In the genomic region with DNA sequence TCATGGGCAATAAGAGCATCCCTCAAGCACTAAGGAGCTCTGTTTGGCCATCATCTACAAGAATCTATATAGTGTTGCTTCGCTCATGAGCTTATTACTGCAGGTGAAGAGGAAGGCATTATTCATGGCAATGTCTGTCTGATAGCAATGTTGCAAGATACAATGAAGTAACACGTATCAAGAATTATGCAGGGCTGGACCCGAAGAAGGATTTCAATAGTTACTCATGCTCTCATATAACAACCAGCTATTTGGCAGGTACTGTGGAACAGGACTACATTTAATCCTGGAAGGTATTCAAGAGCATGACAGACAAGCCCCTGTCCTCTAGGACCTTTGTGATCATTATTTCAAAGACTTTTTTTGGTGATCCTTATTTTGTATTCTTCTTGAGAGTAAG, we compare ENCODE assay signal across 14 cellular contexts.
DNase-seq lines count a peak whose midpoint lies in the region; ATAC-seq, FAIRE-seq and TF ChIP-seq lines count a peak whose summit lies in the region.
"Had no signal": no experiment of that assay in that cellular context is flagged by ENCODE, and none has a peak within 500 bp of the region (broad histone marks: within the 10 kb centered on the region; RNA-seq: fewer than 3 reads in every experiment).

No MANE protein-coding gene starts in this region.

- FAIRE-seq in GM18507 (lab: Jason Lieb, UNC): peak; percentile 39
- FAIRE-seq: H1 had no signal

- DNase-seq in GM18507 (ENCODE audit: extremely low spot score, insufficient read length, low read depth) (no peak), RWPE2 (ENCODE audit: low spot score) (no peak), epithelial cell of prostate (ENCODE audit: low read depth, low spot score) (peak; percentile 5), psoas muscle (no peak), A673 (ENCODE audit: low spot score) (no peak)
- DNase-seq: AML-193, DMS53, GF-D8 had no signal

- TF ChIP-seq CTCF in RWPE2 (IDR thresholded peaks at IDR 0.05; ENCODE audit: poor library complexity, severe bottlenecking): no peak
- TF ChIP-seq CTCF in psoas muscle (IDR thresholded peaks at IDR 0.05): no peak
- no peak for TF ChIP-seq CTCF in A673 (conservative IDR thresholded peaks at IDR 0.05; ENCODE audit: low read depth, low read length)

- WGBS in psoas muscle, 3 donors: 37 to 47% (median 38%) methylated on average over 3 of the region's 3 CpGs

- H3K36me3 ChIP-seq in RWPE2 (ENCODE audit: low read depth): no peaks in the 10 kb centered on the region; the same call in 1 of the 2 replicates
- no peaks in the 10 kb centered on the region for H3K36me3 ChIP-seq in psoas muscle (ENCODE audit: insufficient read depth in 1 of 2, low read depth in 1 of 2)
- no peaks in the 10 kb centered on the region for H3K36me3 ChIP-seq in A673 (ENCODE audit: insufficient read depth, low read length, poor library complexity, severe bottlenecking)
- H3K36me3 ChIP-seq: BLaER1, HAP-1 had no signal

- H3K4me3 ChIP-seq in RWPE2 (ENCODE audit: severe bottlenecking) (no peak overlapping the region), psoas muscle (no peak overlapping the region), A673 (ENCODE audit: low read depth, low read length, poor library complexity, severe bottlenecking) (no peak overlapping the region)
- H3K4me3 ChIP-seq: BLaER1, HAP-1 had no signal

- H3K27ac ChIP-seq in RWPE2 (ENCODE audit: poor library complexity, severe bottlenecking) (no peak overlapping the region), epithelial cell of prostate (no peak overlapping the region), psoas muscle (no peak overlapping the region), A673 (ENCODE audit: low read depth, low read length, poor library complexity, severe bottlenecking) (no peak overlapping the region)
- H3K27ac ChIP-seq: BLaER1, HL-60 had no signal

- POLR2A ChIA-PET in A673 (lab: Charles Lee; ENCODE audit: low non-redundant PET): no interaction called here

- H3K9me3 ChIP-seq in RWPE2 (ENCODE audit: severe bottlenecking) (no peaks in the 10 kb centered on the region), psoas muscle (no peaks in the 10 kb centered on the region), A673 (ENCODE audit: low read depth, low read length, poor library complexity, severe bottlenecking) (no peaks in the 10 kb centered on the region)
- H3K9me3 ChIP-seq: BLaER1, HAP-1 had no signal

- H3K4me1 ChIP-seq in RWPE2 (ENCODE audit: insufficient read depth, poor library complexity, severe bottlenecking): no peaks in the 10 kb centered on the region
- no peaks in the 10 kb centered on the region for H3K4me1 ChIP-seq in psoas muscle
- no peaks in the 10 kb centered on the region for H3K4me1 ChIP-seq in A673 (ENCODE audit: insufficient read depth, low read length, poor library complexity, severe bottlenecking)
- H3K4me1 ChIP-seq: BLaER1, HAP-1 had no signal

- CTCF ChIA-PET in A673 (lab: Charles Lee): no interaction called here

- ATAC-seq in RWPE2 (ENCODE audit: low read depth): peak; percentile 35; the same call in 1 of the 3 replicates
- peak in 3 of 4 donors; percentile 80 to 92 (median 90) for ATAC-seq in psoas muscle
- ATAC-seq in GM18907 (IDR thresholded peaks at IDR 0.05; ENCODE audit: unreplicated experiment): no peak
- ATAC-seq in GM19324 (IDR thresholded peaks at IDR 0.05; ENCODE audit: low FRiP score, unreplicated experiment): no peak

- intact Hi-C loops in psoas muscle (cut with DNase I) (no loop called here), A673 (cut with micrococcal nuclease; ENCODE audit: unreplicated experiment) (no loop called here)

- H3K27me3 ChIP-seq in RWPE2 (ENCODE audit: insufficient read depth, poor library complexity, severe bottlenecking) (no peaks in the 10 kb centered on the region), psoas muscle (ENCODE audit: insufficient read depth in 3 of 3, low read length in 2 of 3) (no peaks in the 10 kb centered on the region), A673 (replicated peaks; ENCODE audit: insufficient read depth, low read depth, low read length, poor library complexity) (no peaks in the 10 kb centered on the region)
- H3K27me3 ChIP-seq: BLaER1 had no signal

- no TSS peak for BruUV-seq in A673 (replicated peaks; lab: Mats Ljungman, UMichigan)

Comparison
In these comparisons a context has a peak if more than half of its experiments do, and no peak if none do; other contexts are left out.
1. ATAC-seq: peak in RWPE2 (single experiment) and psoas muscle (3 of 4); none in GM18907 (single experiment) and GM19324 (single experiment).